Comparison of ENCODE assay signal across 8 cellular contexts in the genomic region with DNA sequence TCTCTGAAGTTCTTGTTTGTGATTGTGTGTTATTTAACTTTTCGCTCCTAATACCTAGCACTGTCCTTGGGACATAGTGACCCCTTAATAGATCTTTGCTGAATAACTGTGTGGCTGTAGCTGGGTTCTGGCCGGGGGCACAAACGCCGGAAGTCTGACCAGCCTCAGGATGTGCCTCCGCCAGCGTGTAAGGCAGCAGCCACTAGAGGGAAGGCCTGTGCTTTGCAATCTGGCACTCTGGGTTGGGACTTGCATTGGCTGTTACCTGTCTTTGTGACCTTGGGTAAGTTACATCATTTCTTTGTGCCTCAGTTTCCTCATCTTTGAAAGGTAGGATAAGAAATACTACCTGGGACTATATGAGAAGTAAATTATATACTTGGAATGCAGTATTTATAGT.
DNase-seq lines count a peak whose midpoint lies in the region; ATAC-seq, FAIRE-seq and TF ChIP-seq lines count a peak whose summit lies in the region.

No MANE protein-coding gene starts in this region.

- no peak for TF ChIP-seq EP300 in GM12878 (IDR thresholded peaks at IDR 0.05; ENCODE audit: borderline replicate concordance in 1 of 2, control insufficient read depth in 1 of 2, low read depth in 2 of 2, low read length in 2 of 2)

- H4K20me1 ChIP-seq in DND-41 (ENCODE audit: insufficient read depth, low read length), result no peaks in the 10 kb centered on the region
- H4K20me1 ChIP-seq in GM12878 (ENCODE audit: control insufficient read depth, insufficient read depth), result no peaks in the 10 kb centered on the region

- H3K27me3 ChIP-seq in DND-41 (ENCODE audit: insufficient read depth, low read length, poor library complexity) (no peaks in the 10 kb centered on the region), GM12878 (replicated peaks in 1 of 2; ENCODE audit: control insufficient read depth in 2 of 2, insufficient read depth in 2 of 2, low read length in 1 of 2) (no peaks in the 10 kb centered on the region)

- ATAC-seq in DND-41 (ENCODE audit: insufficient read depth, low read depth) (no peak), HG02623 (IDR thresholded peaks at IDR 0.05; ENCODE audit: unreplicated experiment) (peak; percentile 70), GM12878 (peak; percentile 31; the same call in 1 of the 3 replicates)

- SMC1A ChIA-PET in GM12878 (lab: Charles Lee; ENCODE audit: uncharacterized antibody, unreplicated experiment), result no interaction called here

- H3K4me2 ChIP-seq in DND-41 (ENCODE audit: insufficient read depth, low read length) (no peak overlapping the region), GM12878 (ENCODE audit: control insufficient read depth, insufficient read depth) (no peak overlapping the region)

- H3K4me3 ChIP-seq in DND-41 (ENCODE audit: low read depth in 1 of 2, low read length in 2 of 2) (no peak overlapping the region), GM12878 (no peak overlapping the region)

- CTCF ChIA-PET in GM12878 (lab: Yijun Ruan, JAX), result no interaction called here

- no TSS peak for BruUV-seq in GM12878 (replicated peaks; lab: Mats Ljungman, UMichigan)

- H3K36me3 ChIP-seq in DND-41 (ENCODE audit: insufficient read depth, low read length) (no peaks in the 10 kb centered on the region), GM12878 (ENCODE audit: control insufficient read depth in 2 of 2, insufficient read depth in 2 of 2, low read length in 1 of 2) (peaks cover 11 to 30% of the 10 kb centered on the region in 2 experiments)

- no peak for DNase-seq in DND-41
- no peak for DNase-seq in GM12878 (ENCODE audit: low read depth, low spot score)
- DNase-seq in medulla oblongata (ENCODE audit: extremely low spot score), result peak; percentile 23
- DNase-seq in NCI-H1105 treated with DMSO at 0.1 percent for 48 hours (lab: John Stamatoyannopoulos, UW), result no peak
- DNase-seq in stimulated activated CD4-positive, alpha-beta T cell treated with anti-CD3 and anti-CD28 coated beads, Interleukin-2, amount 100 ng/mL, for 48 hours, result no peak
- no peak for DNase-seq in activated CD4-positive, alpha-beta T cell treated with anti-CD3 and anti-CD28 coated beads, Interleukin-2, amount 50 U/mL, for 48 hours
- DNase-seq in NCI-H1092 (lab: John Stamatoyannopoulos, UW), result no peak

- H2AFZ ChIP-seq in DND-41 (ENCODE audit: low read depth, low read length), result no peak overlapping the region
- H2AFZ ChIP-seq in GM12878 (ENCODE audit: control insufficient read depth, low read depth, low read length), result no peak overlapping the region

- in situ Hi-C loops in GM12878 (cut with MboI), result no loop called here

- TF ChIP-seq RAD21 in GM12878 (IDR thresholded peaks at IDR 0.05; ENCODE audit: insufficient read depth, low read depth, low read length), result peak; percentile 33

- RAD21 ChIA-PET in GM12878 (lab: Charles Lee; ENCODE audit: unreplicated experiment), result no interaction called here

- H3K79me2 ChIP-seq in DND-41 (ENCODE audit: insufficient read depth, low read length), result no peaks in the 10 kb centered on the region
- H3K79me2 ChIP-seq in GM12878 (ENCODE audit: control insufficient read depth, insufficient read depth, low read length), result no peaks in the 10 kb centered on the region

- WGBS in GM12878 (ENCODE audit: insufficient coverage, insufficient replicate concordance, low lambda C conversion rate, missing lambda C conversion rate), result 83% methylated on average over 6 of the region's 6 CpGs

- no peaks in the 10 kb centered on the region for H3K4me1 ChIP-seq in DND-41 (ENCODE audit: insufficient read depth, low read length)
- H3K4me1 ChIP-seq in GM12878 (ENCODE audit: control insufficient read depth, insufficient read depth, low read length), result no peaks in the 10 kb centered on the region

- H3K9ac ChIP-seq in DND-41 (ENCODE audit: low read depth, low read length) (no peak overlapping the region), GM12878 (ENCODE audit: control insufficient read depth, insufficient read depth, low read length) (no peak overlapping the region)

- POLR2A ChIA-PET in GM12878 (lab: Charles Lee), result no interaction called here

- H3K9me3 ChIP-seq in DND-41 (ENCODE audit: insufficient read depth, low read length, severe bottlenecking) (no peaks in the 10 kb centered on the region), GM12878 (replicated peaks; ENCODE audit: control insufficient read depth, insufficient read depth, low read length) (no peaks in the 10 kb centered on the region; the same call in none of the 3 replicates)

- FAIRE-seq in GM12878 (lab: Jason Lieb, UNC), result no peak

- TF ChIP-seq CTCF in DND-41 (IDR thresholded peaks at IDR 0.05; ENCODE audit: borderline replicate concordance, extremely low read depth, low read length, poor library complexity, severe bottlenecking) (peak; percentile 40), GM12878 (IDR thresholded peaks at IDR 0.05 in 2 of 3, conservative IDR thresholded peaks at IDR 0.05 in 1 of 3; ENCODE audit: control insufficient read depth in 2 of 3, extremely low read depth in 1 of 3, insufficient read depth in 1 of 3, low read depth in 3 of 3, low read length in 3 of 3) (peak; percentile 26 to 36 (median 30); a peak in 3 of 6 replicates)

- intact Hi-C loops in GM12878 (cut with micrococcal nuclease; ENCODE audit: unreplicated experiment), result no loop called here

- H3K27ac ChIP-seq in DND-41 (ENCODE audit: low read length), result no peak overlapping the region
- no peak overlapping the region for H3K27ac ChIP-seq in GM12878 (ENCODE audit: control insufficient read depth, insufficient read depth)

- no peak for TF ChIP-seq POLR2A in GM12878 (IDR thresholded peaks at IDR 0.05; ENCODE audit: low read depth, low read length)

TF ChIP-seq in GM12878, 131 proteins besides CTCF, POLR2A, EP300 and RAD21:
- TF ChIP-seq, protein P1, sequence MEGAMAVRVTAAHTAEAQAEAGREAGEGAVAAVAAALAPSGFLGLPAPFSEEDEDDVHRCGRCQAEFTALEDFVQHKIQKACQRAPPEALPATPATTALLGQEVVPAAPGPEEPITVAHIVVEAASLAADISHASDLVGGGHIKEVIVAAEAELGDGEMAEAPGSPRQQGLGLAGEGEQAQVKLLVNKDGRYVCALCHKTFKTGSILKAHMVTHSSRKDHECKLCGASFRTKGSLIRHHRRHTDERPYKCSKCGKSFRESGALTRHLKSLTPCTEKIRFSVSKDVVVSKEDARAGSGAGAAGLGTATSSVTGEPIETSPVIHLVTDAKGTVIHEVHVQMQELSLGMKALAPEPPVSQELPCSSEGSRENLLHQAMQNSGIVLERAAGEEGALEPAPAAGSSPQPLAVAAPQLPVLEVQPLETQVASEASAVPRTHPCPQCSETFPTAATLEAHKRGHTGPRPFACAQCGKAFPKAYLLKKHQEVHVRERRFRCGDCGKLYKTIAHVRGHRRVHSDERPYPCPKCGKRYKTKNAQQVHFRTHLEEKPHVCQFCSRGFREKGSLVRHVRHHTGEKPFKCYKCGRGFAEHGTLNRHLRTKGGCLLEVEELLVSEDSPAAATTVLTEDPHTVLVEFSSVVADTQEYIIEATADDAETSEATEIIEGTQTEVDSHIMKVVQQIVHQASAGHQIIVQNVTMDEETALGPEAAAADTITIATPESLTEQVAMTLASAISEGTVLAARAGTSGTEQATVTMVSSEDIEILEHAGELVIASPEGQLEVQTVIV (IDR thresholded peaks at IDR 0.05; ENCODE audit: borderline replicate concordance, partially characterized antibody), result no peak
- TF ChIP-seq STAT3 (IDR thresholded peaks at IDR 0.05; ENCODE audit: low read depth, low read length) (no peak), ZNF384 (IDR thresholded peaks at IDR 0.05; ENCODE audit: borderline replicate concordance, low read depth, low read length) (no peak), FOXK2 (IDR thresholded peaks at IDR 0.05) (no peak), CHD1 (IDR thresholded peaks at IDR 0.05; ENCODE audit: low read depth, low read length) (no peak), HDAC6 (IDR thresholded peaks at IDR 0.05; ENCODE audit: unreplicated experiment) (no peak), ZBED1 (IDR thresholded peaks at IDR 0.05; ENCODE audit: borderline replicate concordance) (no peak), BCL11A (IDR thresholded peaks at IDR 0.05; ENCODE audit: low read depth, low read length) (no peak), CHD4 (IDR thresholded peaks at IDR 0.05) (no peak), EZH2 (IDR thresholded peaks at IDR 0.05; ENCODE audit: borderline replicate concordance, control insufficient read depth, low read depth, low read length) (no peak), SPI1 (IDR thresholded peaks at IDR 0.05; ENCODE audit: borderline replicate concordance, insufficient read depth, low read depth, low read length) (no peak), ZNF217 (IDR thresholded peaks at IDR 0.05) (no peak)
